Comparison of ENCODE assay signal across 28 cellular contexts in the genomic region with DNA sequence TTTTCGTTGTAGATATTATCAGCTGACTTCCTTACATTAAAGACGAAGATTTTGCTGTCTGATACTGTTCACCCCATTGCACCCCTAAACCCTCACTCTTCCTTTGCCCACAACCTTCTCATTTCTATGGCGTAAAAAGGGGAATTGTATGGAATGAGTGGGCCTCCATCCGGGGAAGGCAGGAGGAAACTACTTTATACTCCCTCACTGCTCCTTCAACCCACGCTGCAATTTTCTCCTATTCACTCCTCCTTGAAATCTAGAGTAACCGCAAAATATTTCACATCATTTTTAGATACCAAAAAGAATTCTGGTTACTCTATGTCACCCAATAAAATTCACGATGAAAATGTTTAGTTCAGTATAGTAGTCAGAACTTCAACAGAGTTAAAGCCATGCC.
"Had no signal": no experiment of that assay in that cellular context is flagged by ENCODE, and none has a peak within 500 bp of the region (broad histone marks: within the 10 kb centered on the region; RNA-seq: fewer than 3 reads in every experiment).

No MANE protein-coding gene starts in this region.

- H3K36me3 ChIP-seq: colonic mucosa, esophagus squamous epithelium, gastrocnemius medialis, heart left ventricle, left lung had no signal

- H3K9me3 ChIP-seq: colonic mucosa, esophagus squamous epithelium, gastrocnemius medialis, heart left ventricle, left lung, mucosa of descending colon had no signal

- FAIRE-seq: endometrium, islet of Langerhans, keratinocyte had no signal

- H3K27ac ChIP-seq: colonic mucosa, epithelial cell of prostate, esophagus squamous epithelium, gastrocnemius medialis, heart left ventricle, left lung had no signal

- H3K4me1 ChIP-seq: esophagus squamous epithelium, gastrocnemius medialis, heart left ventricle, left lung had no signal

- H3K27ac Mint-ChIP-seq: dendritic cell treated with granulocyte-macrophage colony-stimulating factor and Interleukin-4, amounts not matched to agents 40 ng/mL and 50 ng/mL, for 4 days; effector memory CD8-positive, alpha-beta T cell; endodermal cell; memory B cell; mesothelial cell of epicardium had no signal

- H3K27me3 ChIP-seq: colonic mucosa, gastrocnemius medialis had no signal

- H3K4me3 ChIP-seq: colonic mucosa, esophagus squamous epithelium, gastrocnemius medialis, heart left ventricle, left lung, lung, mucosa of descending colon had no signal

- H3K4me3 Mint-ChIP-seq: central memory CD8-positive, alpha-beta T cell; dendritic cell treated with granulocyte-macrophage colony-stimulating factor and Interleukin-4, amounts not matched to agents 40 ng/mL and 50 ng/mL, for 4 days; effector memory CD8-positive, alpha-beta T cell; endodermal cell; memory B cell; mesothelial cell of epicardium had no signal

- H3K36me3 Mint-ChIP-seq: memory B cell, mesothelial cell of epicardium had no signal

- H3K4me1 Mint-ChIP-seq: central memory CD8-positive, alpha-beta T cell; memory B cell had no signal

- ATAC-seq: effector memory CD8-positive, alpha-beta T cell; esophagus mucosa; gastrocnemius medialis; heart left ventricle; left cardiac atrium; left lung; left ventricle myocardium superior; mucosa of descending colon had no signal

- H3K9me3 Mint-ChIP-seq: central memory CD8-positive, alpha-beta T cell; dendritic cell treated with granulocyte-macrophage colony-stimulating factor and Interleukin-4, amounts not matched to agents 40 ng/mL and 50 ng/mL, for 4 days; effector memory CD8-positive, alpha-beta T cell; endodermal cell; memory B cell; mesothelial cell of epicardium had no signal

- DNase-seq: cerebellar nuclear complex; colonic mucosa; cortex of kidney; effector CD8-positive, alpha-beta T cell; effector memory CD8-positive, alpha-beta T cell; endodermal cell; erythroblast; esophagus squamous epithelium; foreskin fibroblast; foreskin melanocyte; gastrocnemius medialis; heart left ventricle; hippocampal formation; left cardiac atrium; left lung; left ventricle myocardium superior; mammary epithelial cell; mucosa of descending colon had no signal
